In the genomic region with DNA sequence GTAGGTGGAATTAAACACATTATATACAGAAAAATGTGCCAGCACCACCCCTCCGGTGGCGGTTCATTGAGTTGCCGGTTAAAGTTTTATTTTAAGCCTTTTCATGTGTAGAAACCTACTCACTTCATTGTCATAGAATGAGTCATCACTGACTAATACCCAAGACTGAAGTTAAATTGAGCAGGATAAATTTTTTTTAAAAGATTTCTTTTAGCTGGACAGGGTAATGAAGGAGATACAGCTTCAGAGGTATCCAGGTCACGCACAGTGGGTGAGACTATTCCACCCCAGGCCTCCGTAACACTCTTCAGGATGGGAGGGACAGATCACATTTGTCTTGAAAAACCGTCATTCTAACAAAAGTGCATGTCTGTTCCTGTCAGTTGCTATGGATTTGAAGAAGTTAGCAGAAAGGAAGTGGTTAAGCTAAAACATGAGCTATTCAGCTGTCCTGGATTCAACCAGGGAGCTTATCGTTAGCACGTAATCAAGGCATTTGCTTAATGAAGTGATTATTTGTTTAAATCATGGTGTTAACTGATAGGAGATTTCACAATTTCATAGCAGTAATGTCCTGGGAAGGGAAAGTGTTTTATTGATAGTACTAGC, we compare ENCODE assay signal across 9 cellular contexts. TPM values are rescaled to one million over a fixed set of nuclear protein-coding genes. Genes with fewer than 3 reads are reported as not detected.
DNase-seq lines count a peak whose midpoint lies in the region; ATAC-seq and TF ChIP-seq lines count a peak whose summit lies in the region.
"Had no signal": no experiment of that assay in that cellular context is flagged by ENCODE, and none has a peak within 500 bp of the region (broad histone marks: within the 10 kb centered on the region; RNA-seq: fewer than 3 reads in every experiment).

No MANE protein-coding gene starts in this region.

- WGBS in lung, 2 donors = 31 to 52% methylated on average over 8 of the region's 8 CpGs

- no peak overlapping the region for H3K27ac ChIP-seq in GM23338 (ENCODE audit: low read depth)
- H3K27ac ChIP-seq in lung (ENCODE audit: low read depth in 1 of 2, low read length in 1 of 2) = no peak overlapping the region

- H3K4me3 ChIP-seq in GM23338 (no peak overlapping the region), lung (no peak overlapping the region)

- DNase-seq in GM13976 (ENCODE audit: low spot score) = peak; percentile 78
- DNase-seq in GM23338 (ENCODE audit: low spot score) = no peak
- peak; percentile 99 for DNase-seq in KBM-7
- DNase-seq in activated naive CD4-positive, alpha-beta T cell treated with anti-CD3 and anti-CD28 coated beads for 36 hours = peak; percentile 74
- no peak for DNase-seq in lung (ENCODE audit: low spot score)
- no peak for DNase-seq in NCI-H748 (lab: John Stamatoyannopoulos, UW; ENCODE audit: unreplicated experiment)
- DNase-seq in NCI-H187 treated with DMSO at 0.1 percent for 48 hours (lab: John Stamatoyannopoulos, UW) = no peak
- no peak for DNase-seq in NCI-H187 (lab: John Stamatoyannopoulos, UW)

- ATAC-seq in GM23338 = no peak
- ATAC-seq in lung (ENCODE audit: insufficient read depth, low FRiP score) = peak; percentile 56

- no peaks in the 10 kb centered on the region for H3K27me3 Mint-ChIP-seq in GM23338 (ENCODE audit: insufficient read depth, low read depth, poor library complexity)
- no peaks in the 10 kb centered on the region for H3K27me3 Mint-ChIP-seq in activated naive CD4-positive, alpha-beta T cell treated with anti-CD3 and anti-CD28 coated beads for 36 hours (ENCODE audit: low read depth)

- no peaks in the 10 kb centered on the region for H3K27me3 ChIP-seq in GM23338 (ENCODE audit: insufficient read depth)
- H3K27me3 ChIP-seq in lung (ENCODE audit: control insufficient read depth, insufficient read depth) = no peaks in the 10 kb centered on the region

- H3K4me1 Mint-ChIP-seq in GM23338 = no peaks in the 10 kb centered on the region; the same call in 2 of the 3 replicates
- peaks cover 27% of the 10 kb centered on the region for H3K4me1 Mint-ChIP-seq in activated naive CD4-positive, alpha-beta T cell treated with anti-CD3 and anti-CD28 coated beads for 36 hours (ENCODE audit: low read depth)

- no peaks in the 10 kb centered on the region for H3K79me2 ChIP-seq in GM23338 (replicated peaks; ENCODE audit: insufficient read depth)

- in situ Hi-C loops in GM13976 (cut with MboI; ENCODE audit: low sequenced_read_pairs, unreplicated experiment) (no loop called here), KBM-7 (cut with MboI; ENCODE audit: low pct_unique_long_range_greater_than_20kb, low sequenced_read_pairs) (no loop called here)

- CTCF ChIA-PET in activated naive CD4-positive, alpha-beta T cell treated with anti-CD3 and anti-CD28 coated beads for 36 hours (lab: Charles Lee) = interaction anchor here (0.7 to 1.0 kb wide), 3 partner anchors 17 to 167 kb away, joined by 3 to 4 read pairs (median 3); no protein-coding TSS in a partner anchor

- no peaks in the 10 kb centered on the region for H3K9me2 ChIP-seq in GM23338 (ENCODE audit: insufficient read depth)

- H3K27ac Mint-ChIP-seq in GM23338 = 0 out of 2 replicates have a peak overlapping the region, but pooled peaks have one; percentile 69
- H3K27ac Mint-ChIP-seq in activated naive CD4-positive, alpha-beta T cell treated with anti-CD3 and anti-CD28 coated beads for 36 hours = peak overlapping the region; percentile 46

- intact Hi-C loops in activated naive CD4-positive, alpha-beta T cell treated with anti-CD3 and anti-CD28 coated beads for 36 hours (cut with micrococcal nuclease) = loop anchor here (1.0 kb wide), 3 partner anchors 21 to 154 kb away; a partner anchor contains a TSS

- no peak overlapping the region for H3K4me2 ChIP-seq in GM23338

- H3K4me3 Mint-ChIP-seq in GM23338 = no peak overlapping the region
- no peak overlapping the region for H3K4me3 Mint-ChIP-seq in activated naive CD4-positive, alpha-beta T cell treated with anti-CD3 and anti-CD28 coated beads for 36 hours

- no peaks in the 10 kb centered on the region for H4K20me1 ChIP-seq in GM23338 (replicated peaks; ENCODE audit: insufficient read depth)

- peaks cover 36% of the 10 kb centered on the region for H3K36me3 Mint-ChIP-seq in GM23338 (ENCODE audit: low read depth)
- H3K36me3 Mint-ChIP-seq in activated naive CD4-positive, alpha-beta T cell treated with anti-CD3 and anti-CD28 coated beads for 36 hours (ENCODE audit: low read depth) = peaks cover 68% of the 10 kb centered on the region

- H3K4me1 ChIP-seq in GM23338 (ENCODE audit: insufficient read depth) = no peaks in the 10 kb centered on the region
- peaks cover 0 to 6% of the 10 kb centered on the region in 2 donors for H3K4me1 ChIP-seq in lung (ENCODE audit: control insufficient read depth in 2 of 2, insufficient read depth in 2 of 2, low read length in 2 of 2)

- H2AFZ ChIP-seq in GM23338 = no peak overlapping the region

- no peaks in the 10 kb centered on the region for H3F3A ChIP-seq in GM23338 (replicated peaks; ENCODE audit: low read depth)

- TF ChIP-seq CTCF in GM13976 (IDR thresholded peaks at IDR 0.05; ENCODE audit: borderline replicate concordance, control extremely low read depth, extremely low read depth, insufficient read depth, missing control alignments) (no peak), GM23338 (conservative IDR thresholded peaks at IDR 0.05; ENCODE audit: low read depth in 2 of 2) (no peak), lung (IDR thresholded peaks at IDR 0.05; ENCODE audit: control extremely low read depth, extremely low read depth) (no peak)

- H3K9me3 ChIP-seq in lung (ENCODE audit: control insufficient read depth in 2 of 2, insufficient read depth in 1 of 2, low read length in 1 of 2) = peaks cover 0 to 3% of the 10 kb centered on the region in 2 donors

- no peaks in the 10 kb centered on the region for H3K9me3 Mint-ChIP-seq in GM23338
- no peaks in the 10 kb centered on the region for H3K9me3 Mint-ChIP-seq in activated naive CD4-positive, alpha-beta T cell treated with anti-CD3 and anti-CD28 coated beads for 36 hours

- H3K36me3 ChIP-seq in GM23338 (ENCODE audit: insufficient read depth) (peaks cover 11% of the 10 kb centered on the region), lung (ENCODE audit: control insufficient read depth in 2 of 2, insufficient read depth in 2 of 2, low read length in 2 of 2) (peaks cover 43 to 56% of the 10 kb centered on the region in 2 donors)

TF ChIP-seq in GM23338, 12 proteins besides CTCF, POLR2A, EP300 and RAD21:
- TF ChIP-seq EZH2 (IDR thresholded peaks at IDR 0.05; ENCODE audit: low read depth, unreplicated experiment) (no peak), STAT1 (IDR thresholded peaks at IDR 0.05; ENCODE audit: unreplicated experiment) (no peak), ZNF331 (CRISPR knock-in tag; IDR thresholded peaks at IDR 0.05; ENCODE audit: low read depth) (no peak), ZNF114 (CRISPR knock-in tag; IDR thresholded peaks at IDR 0.05) (no peak), EZH2phosphoT487 (IDR thresholded peaks at IDR 0.05; ENCODE audit: unreplicated experiment) (no peak)
- TF ChIP-seq, protein P1, sequence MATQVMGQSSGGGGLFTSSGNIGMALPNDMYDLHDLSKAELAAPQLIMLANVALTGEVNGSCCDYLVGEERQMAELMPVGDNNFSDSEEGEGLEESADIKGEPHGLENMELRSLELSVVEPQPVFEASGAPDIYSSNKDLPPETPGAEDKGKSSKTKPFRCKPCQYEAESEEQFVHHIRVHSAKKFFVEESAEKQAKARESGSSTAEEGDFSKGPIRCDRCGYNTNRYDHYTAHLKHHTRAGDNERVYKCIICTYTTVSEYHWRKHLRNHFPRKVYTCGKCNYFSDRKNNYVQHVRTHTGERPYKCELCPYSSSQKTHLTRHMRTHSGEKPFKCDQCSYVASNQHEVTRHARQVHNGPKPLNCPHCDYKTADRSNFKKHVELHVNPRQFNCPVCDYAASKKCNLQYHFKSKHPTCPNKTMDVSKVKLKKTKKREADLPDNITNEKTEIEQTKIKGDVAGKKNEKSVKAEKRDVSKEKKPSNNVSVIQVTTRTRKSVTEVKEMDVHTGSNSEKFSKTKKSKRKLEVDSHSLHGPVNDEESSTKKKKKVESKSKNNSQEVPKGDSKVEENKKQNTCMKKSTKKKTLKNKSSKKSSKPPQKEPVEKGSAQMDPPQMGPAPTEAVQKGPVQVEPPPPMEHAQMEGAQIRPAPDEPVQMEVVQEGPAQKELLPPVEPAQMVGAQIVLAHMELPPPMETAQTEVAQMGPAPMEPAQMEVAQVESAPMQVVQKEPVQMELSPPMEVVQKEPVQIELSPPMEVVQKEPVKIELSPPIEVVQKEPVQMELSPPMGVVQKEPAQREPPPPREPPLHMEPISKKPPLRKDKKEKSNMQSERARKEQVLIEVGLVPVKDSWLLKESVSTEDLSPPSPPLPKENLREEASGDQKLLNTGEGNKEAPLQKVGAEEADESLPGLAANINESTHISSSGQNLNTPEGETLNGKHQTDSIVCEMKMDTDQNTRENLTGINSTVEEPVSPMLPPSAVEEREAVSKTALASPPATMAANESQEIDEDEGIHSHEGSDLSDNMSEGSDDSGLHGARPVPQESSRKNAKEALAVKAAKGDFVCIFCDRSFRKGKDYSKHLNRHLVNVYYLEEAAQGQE (IDR thresholded peaks at IDR 0.05; ENCODE audit: unreplicated experiment) = no peak

RNA-seq across cellular contexts. Expression of a gene that starts 23.3 kb away (rescaled TPM):
- total RNA-seq in GM23338 (2014; rRNA removed; shearing (Covaris generic)) = 2.2 and 8.3 TPM in 2 replicates
- polyA plus RNA-seq in GM23338 (2016; fragmentation: Nextera tagmentation; extraction: Ambion mirVana) (4.1 and 4.2 TPM in 2 replicates), lung (1 to 10 TPM; 4.2 to 4.6 TPM)
- total RNA-seq in activated naive CD4-positive, alpha-beta T cell treated with anti-CD3 and anti-CD28 coated beads for 36 hours = 1 to 10 TPM; 3.7 to 5.7 TPM
- 10 to 100 TPM in 1 of 2 donors, 1 to 10 TPM in 1; 8.6 to 10.4 TPM for total RNA-seq in lung

RNA-seq across cellular contexts. Expression of a gene that starts 26.8 kb away (rescaled TPM):
- total RNA-seq in GM23338 (2014; rRNA removed; shearing (Covaris generic)) = 0.08 TPM in 1 of 2 replicates, not detected in the other
- 0.18 and 0.37 TPM in 2 replicates for polyA plus RNA-seq in GM23338 (2016; fragmentation: Nextera tagmentation; extraction: Ambion mirVana)
- total RNA-seq in activated naive CD4-positive, alpha-beta T cell treated with anti-CD3 and anti-CD28 coated beads for 36 hours = not detected
- under 1 TPM in 1 of 2 donors, not detected in 1; 0.06 TPM for total RNA-seq in lung
- polyA plus RNA-seq in lung = under 1 TPM in 1 of 2 donors, not detected in 1; 0.08 TPM
- total RNA-seq: activated CD8-positive, alpha-beta memory T cell treated with anti-CD3 and anti-CD28 coated beads for 36 hours had no signal

Comparison
In these comparisons a context has a peak if more than half of its experiments do, and no peak if none do; other contexts are left out.
1. DNase-seq: peak in GM13976 (single experiment), KBM-7 (single experiment) and activated naive CD4-positive, alpha-beta T cell treated with anti-CD3 and anti-CD28 coated beads for 36 hours (single experiment); none in GM23338 (single experiment), lung (single experiment), NCI-H748 (single experiment), NCI-H187 treated with DMSO at 0.1 percent for 48 hours (single experiment) and NCI-H187 (0 of 2).